Comparison of ENCODE assay signal across 1 cellular context in the genomic region with DNA sequence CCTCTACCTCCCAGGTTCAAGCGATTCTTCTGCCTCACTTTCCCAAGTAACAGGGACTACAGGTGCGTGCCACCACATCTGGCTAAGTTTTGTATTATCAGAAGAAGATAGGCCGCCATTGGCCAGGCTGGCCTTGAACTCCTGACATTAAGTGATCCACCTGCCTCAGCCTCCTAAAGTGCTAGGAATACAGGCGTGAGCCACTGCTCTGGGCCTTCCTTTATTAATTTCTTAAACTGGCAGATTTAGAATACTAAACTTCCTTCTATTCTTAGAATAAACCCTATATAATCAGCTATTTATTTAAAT.
TF ChIP-seq lines count a peak whose summit lies in the region.

No MANE protein-coding gene starts in this region.

TF ChIP-seq in WTC11, 78 proteins besides CTCF, POLR2A, EP300 and RAD21 (continued from another document):
- TF ChIP-seq, protein P1, sequence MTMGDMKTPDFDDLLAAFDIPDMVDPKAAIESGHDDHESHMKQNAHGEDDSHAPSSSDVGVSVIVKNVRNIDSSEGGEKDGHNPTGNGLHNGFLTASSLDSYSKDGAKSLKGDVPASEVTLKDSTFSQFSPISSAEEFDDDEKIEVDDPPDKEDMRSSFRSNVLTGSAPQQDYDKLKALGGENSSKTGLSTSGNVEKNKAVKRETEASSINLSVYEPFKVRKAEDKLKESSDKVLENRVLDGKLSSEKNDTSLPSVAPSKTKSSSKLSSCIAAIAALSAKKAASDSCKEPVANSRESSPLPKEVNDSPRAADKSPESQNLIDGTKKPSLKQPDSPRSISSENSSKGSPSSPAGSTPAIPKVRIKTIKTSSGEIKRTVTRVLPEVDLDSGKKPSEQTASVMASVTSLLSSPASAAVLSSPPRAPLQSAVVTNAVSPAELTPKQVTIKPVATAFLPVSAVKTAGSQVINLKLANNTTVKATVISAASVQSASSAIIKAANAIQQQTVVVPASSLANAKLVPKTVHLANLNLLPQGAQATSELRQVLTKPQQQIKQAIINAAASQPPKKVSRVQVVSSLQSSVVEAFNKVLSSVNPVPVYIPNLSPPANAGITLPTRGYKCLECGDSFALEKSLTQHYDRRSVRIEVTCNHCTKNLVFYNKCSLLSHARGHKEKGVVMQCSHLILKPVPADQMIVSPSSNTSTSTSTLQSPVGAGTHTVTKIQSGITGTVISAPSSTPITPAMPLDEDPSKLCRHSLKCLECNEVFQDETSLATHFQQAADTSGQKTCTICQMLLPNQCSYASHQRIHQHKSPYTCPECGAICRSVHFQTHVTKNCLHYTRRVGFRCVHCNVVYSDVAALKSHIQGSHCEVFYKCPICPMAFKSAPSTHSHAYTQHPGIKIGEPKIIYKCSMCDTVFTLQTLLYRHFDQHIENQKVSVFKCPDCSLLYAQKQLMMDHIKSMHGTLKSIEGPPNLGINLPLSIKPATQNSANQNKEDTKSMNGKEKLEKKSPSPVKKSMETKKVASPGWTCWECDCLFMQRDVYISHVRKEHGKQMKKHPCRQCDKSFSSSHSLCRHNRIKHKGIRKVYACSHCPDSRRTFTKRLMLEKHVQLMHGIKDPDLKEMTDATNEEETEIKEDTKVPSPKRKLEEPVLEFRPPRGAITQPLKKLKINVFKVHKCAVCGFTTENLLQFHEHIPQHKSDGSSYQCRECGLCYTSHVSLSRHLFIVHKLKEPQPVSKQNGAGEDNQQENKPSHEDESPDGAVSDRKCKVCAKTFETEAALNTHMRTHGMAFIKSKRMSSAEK (CRISPR knock-in tag; IDR thresholded peaks at IDR 0.05; ENCODE audit: borderline replicate concordance), result no peak
